In the genomic region with DNA sequence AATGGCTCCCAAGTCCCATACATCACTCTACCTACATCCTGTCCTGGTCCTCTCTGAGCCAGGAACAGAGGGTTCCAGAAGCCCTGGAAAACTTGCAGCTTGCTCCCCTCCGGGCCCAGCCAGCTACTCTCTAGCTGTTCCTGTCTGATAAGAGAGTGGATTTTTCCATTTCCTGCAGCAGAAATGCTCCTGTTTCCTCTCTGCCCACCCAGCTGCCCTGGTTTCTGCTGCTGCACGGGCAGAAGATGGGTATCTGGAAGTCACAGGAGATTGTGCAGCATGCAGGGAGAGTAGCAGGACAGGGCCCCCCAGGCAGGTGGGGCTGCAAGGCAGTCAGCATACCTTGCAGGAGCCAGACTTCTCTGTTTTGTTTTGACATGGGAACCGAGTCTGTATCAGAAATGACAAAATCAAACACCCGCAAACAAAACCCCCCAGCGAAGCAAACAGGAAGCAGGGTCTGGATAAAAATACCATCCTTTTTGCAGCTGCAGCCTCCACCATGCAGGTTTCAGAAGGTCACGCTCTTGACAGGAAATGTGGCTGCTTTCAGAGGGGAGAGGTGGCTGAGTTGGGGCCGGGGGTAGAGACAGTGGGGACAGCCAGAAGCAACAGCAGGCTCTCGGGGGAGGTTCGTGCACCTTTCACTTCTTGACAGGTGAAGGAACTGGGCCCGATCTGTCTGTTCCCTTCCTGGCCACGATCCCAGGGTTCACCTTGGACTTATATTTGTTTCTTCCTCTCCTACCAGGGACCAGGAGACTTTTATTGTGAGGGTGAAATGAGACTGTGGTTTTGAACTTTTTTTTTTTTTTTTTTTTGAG, we compare ENCODE assay signal across 9 cellular contexts. TPM values are rescaled to one million over a fixed set of nuclear protein-coding genes. Genes with fewer than 3 reads are reported as not detected.
DNase-seq lines count a peak whose midpoint lies in the region; ATAC-seq, FAIRE-seq and TF ChIP-seq lines count a peak whose summit lies in the region.
"Had no signal": no experiment of that assay in that cellular context is flagged by ENCODE, and none has a peak within 500 bp of the region (broad histone marks: within the 10 kb centered on the region; RNA-seq: fewer than 3 reads in every experiment).

No MANE protein-coding gene starts in this region.

- DNase-seq in GM12891 (ENCODE audit: insufficient read length, low spot score) = peak; percentile 60
- peak; percentile 18 for DNase-seq in KG1 (lab: John Stamatoyannopoulos, UW)
- peak; percentile 61 for DNase-seq in activated T-cell treated with anti-CD3 and anti-CD28 coated beads, Interleukin-2, amount 50 U/mL, for 1 hour
- DNase-seq in HepG2 (ENCODE audit: low spot score) = no peak
- no peak for DNase-seq in LoVo (ENCODE audit: low spot score)
- no peak for DNase-seq in coronary artery (ENCODE audit: low spot score)
- DNase-seq in H4 (ENCODE audit: low spot score) = no peak

- CTCF ChIA-PET in HepG2 (lab: Yijun Ruan, JAX; ENCODE audit: low intra/inter-chr PET ratio, low total read pairs) = no interaction called here

- TF ChIP-seq EP300 in HepG2 (IDR thresholded peaks at IDR 0.05; ENCODE audit: low read depth in 2 of 2, low read length in 2 of 2) = no peak
- no peak for TF ChIP-seq EP300 in HepG2 (CRISPR knock-in tag; IDR thresholded peaks at IDR 0.05; ENCODE audit: borderline replicate concordance)

- POLR2A ChIA-PET in HepG2 (lab: Yijun Ruan, JAX) = no interaction called here

- peaks cover 8 to 57% of the 10 kb centered on the region in 2 experiments; a peak in 4 of 5 replicates for H3K27me3 ChIP-seq in HepG2 (ENCODE audit: control insufficient read depth in 1 of 2, insufficient read depth in 2 of 2, low read length in 2 of 2)
- H3K27me3 ChIP-seq: thyroid gland had no signal

- H3K9me3 ChIP-seq in HepG2 (ENCODE audit: low read length) = no peaks in the 10 kb centered on the region
- H3K9me3 ChIP-seq: thyroid gland had no signal

- no peak overlapping the region for H2AFZ ChIP-seq in HepG2 (ENCODE audit: low read length)

- H3K27ac ChIP-seq in HepG2 (ENCODE audit: extremely low read length, insufficient read depth, low read length) = no peak overlapping the region
- peak overlapping the region in 1 of 2 donors; percentile 48 for H3K27ac ChIP-seq in coronary artery

- intact Hi-C loops in HepG2 (cut with micrococcal nuclease; ENCODE audit: unreplicated experiment) = no loop called here

- WGBS in HepG2 (ENCODE audit: low lambda C conversion rate) = 7% methylated on average over 11 of the region's 11 CpGs

- peak; percentile 71 for TF ChIP-seq POLR2A in GM12891 (IDR thresholded peaks at IDR 0.05; ENCODE audit: low read depth, low read length)
- TF ChIP-seq POLR2A in HepG2 (IDR thresholded peaks at IDR 0.05; ENCODE audit: insufficient read depth in 1 of 2, low read depth in 2 of 2, low read length in 2 of 2) = no peak

- H3K4me2 ChIP-seq in HepG2 (ENCODE audit: low read depth, low read length) = peak overlapping the region; percentile 34

- H3K79me2 ChIP-seq in HepG2 (ENCODE audit: insufficient read depth, low read length) = no peaks in the 10 kb centered on the region

- TF ChIP-seq RAD21 in HepG2 (CRISPR knock-in tag; IDR thresholded peaks at IDR 0.05) = no peak

- H3K36me3 ChIP-seq in HepG2 (replicated peaks in 1 of 2; ENCODE audit: control insufficient read depth in 1 of 2, insufficient read depth in 2 of 2, low read length in 2 of 2) = no peaks in the 10 kb centered on the region
- H3K36me3 ChIP-seq: thyroid gland had no signal

- FAIRE-seq in GM12891 (lab: Jason Lieb, UNC) (peak; percentile 90), HepG2 (lab: Jason Lieb, UNC) (no peak)

- in situ Hi-C loops in HepG2 (cut with HindIII; ENCODE audit: extremely low pct_ligation_motif_present, low pct_unique_long_range_greater_than_20kb) = no loop called here

- TF ChIP-seq CTCF in HepG2 (CRISPR knock-in tag; IDR thresholded peaks at IDR 0.05) = no peak
- no peak for TF ChIP-seq CTCF in coronary artery (IDR thresholded peaks at IDR 0.05)

- H3K4me1 ChIP-seq in HepG2 (ENCODE audit: insufficient read depth, low read length) = 0 out of 2 replicates have a peak, but pooled peaks cover 7% of the 10 kb centered on the region

- H3K4me3 ChIP-seq in HepG2 (replicated peaks in 1 of 3; ENCODE audit: insufficient read depth in 1 of 3, low read depth in 2 of 3, low read length in 3 of 3) (no peak overlapping the region; a peak in 1 of 6 replicates), coronary artery (no peak overlapping the region)
- H3K4me3 ChIP-seq: thyroid gland had no signal

- no TSS peak for BruUV-seq in HepG2 (replicated peaks; lab: Mats Ljungman, UMichigan)

- no peaks in the 10 kb centered on the region for H4K20me1 ChIP-seq in HepG2 (ENCODE audit: insufficient read depth, low read length)

- ATAC-seq in GM21515 (IDR thresholded peaks at IDR 0.05; ENCODE audit: unreplicated experiment) (peak; percentile 65), HepG2 (0 out of 3 replicates have a peak, but pooled peaks have one; percentile 11)

- no peak overlapping the region for H3K9ac ChIP-seq in HepG2 (ENCODE audit: insufficient read depth, low read depth, low read length)

TF ChIP-seq in GM12891, 5 proteins besides CTCF, POLR2A, EP300 and RAD21:
- peak; percentile 46 for TF ChIP-seq SPI1 (IDR thresholded peaks at IDR 0.05; ENCODE audit: low read depth, low read length)
- TF ChIP-seq PAX5 (IDR thresholded peaks at IDR 0.05; ENCODE audit: insufficient read depth, low read length, severe bottlenecking) = peak; percentile 49
- peak; percentile 20; the same call in 1 of the 2 replicates for TF ChIP-seq POLR2AphosphoS5 (IDR thresholded peaks at IDR 0.05; ENCODE audit: low read depth, low read length)
- TF ChIP-seq TAF1 (IDR thresholded peaks at IDR 0.05; ENCODE audit: low read depth, low read length) = peak; percentile 40; the same call in 1 of the 2 replicates
- peak; percentile 48; the same call in 1 of the 2 replicates for TF ChIP-seq POU2F2 (IDR thresholded peaks at IDR 0.05; ENCODE audit: low read depth, low read length)

TF ChIP-seq in HepG2, 621 proteins besides CTCF, POLR2A, EP300 and RAD21:
- 0 out of 2 replicates have a peak, but pooled peaks have one; percentile 21 for TF ChIP-seq ZNF605 (CRISPR knock-in tag; IDR thresholded peaks at IDR 0.05)
- no peak for TF ChIP-seq ZNF337 (CRISPR knock-in tag; IDR thresholded peaks at IDR 0.05; ENCODE audit: borderline replicate concordance, low read depth)

RNA-seq across cellular contexts. Expression of a gene that starts 50.8 kb away (rescaled TPM):
- 7.4 TPM for polyA plus RNA-seq in GM12891 (2012; ENCODE audit: low read depth, missing spikeins)
- 64.0 and 76.5 TPM in 2 replicates for total RNA-seq in HepG2 (2016; rRNA removed; fragmentation: Illumina TruSeq; extraction: Trizol)
- total RNA-seq in HepG2 (2016; cell fraction: cytosol; rRNA removed; fragmentation: Illumina TruSeq; extraction: Trizol; ENCODE audit: low read depth) = 7.7 and 8.1 TPM in 2 replicates
- total RNA-seq in HepG2 (2016; cell fraction: insoluble cytoplasmic fraction; rRNA removed; fragmentation: Illumina TruSeq; extraction: Trizol) = 64.0 and 71.6 TPM in 2 replicates
- 21.2 and 23.0 TPM in 2 replicates for total RNA-seq in HepG2 (2016; cell fraction: membrane; rRNA removed; fragmentation: Illumina TruSeq; extraction: Trizol)
- 31.3 and 37.7 TPM in 2 replicates for total RNA-seq in HepG2 (2016; cell fraction: nucleus; rRNA removed; fragmentation: Illumina TruSeq; extraction: Trizol)
- polyA plus RNA-seq in HepG2 (2011; rRNA removed) = 26.7 and 51.4 TPM in 2 replicates
- polyA plus RNA-seq in HepG2 (2011; cell fraction: cytosol; rRNA removed) = 28.2 and 38.6 TPM in 2 replicates
- polyA plus RNA-seq in HepG2 (2011; cell fraction: nucleus; rRNA removed) = 23.7 and 42.3 TPM in 2 replicates
- 13.4 and 27.1 TPM in 2 replicates for polyA plus RNA-seq in HepG2 (2012)
- 3.9 and 4.0 TPM in 2 replicates for polyA plus RNA-seq in HepG2 (2016; cell fraction: cytosol; fragmentation: Illumina TruSeq; extraction: Trizol; ENCODE audit: low read depth)
- polyA plus RNA-seq in HepG2 (2016; cell fraction: insoluble cytoplasmic fraction; fragmentation: Illumina TruSeq; extraction: Trizol; ENCODE audit: low read depth) = 80.4 and 80.8 TPM in 2 replicates
- 11.5 and 12.2 TPM in 2 replicates for polyA plus RNA-seq in HepG2 (2016; cell fraction: membrane; fragmentation: Illumina TruSeq; extraction: Trizol; ENCODE audit: low read depth)
- 61.5 and 62.0 TPM in 2 replicates for polyA plus RNA-seq in HepG2 (2016; cell fraction: nucleus; fragmentation: Illumina TruSeq; extraction: Trizol; ENCODE audit: insufficient read depth, low read depth)
- 42.3 and 93.4 TPM in 2 replicates for polyA minus RNA-seq in HepG2 (2011; rRNA and poly(A)+ RNA removed; ENCODE audit: low replicate concordance)
- polyA minus RNA-seq in HepG2 (2011; cell fraction: cytosol; rRNA and poly(A)+ RNA removed) = 16.7 and 27.9 TPM in 2 replicates
- 19.5 and 32.3 TPM in 2 replicates for polyA minus RNA-seq in HepG2 (2011; cell fraction: nucleus; rRNA and poly(A)+ RNA removed)
- total RNA-seq in H4 (2014; rRNA removed; shearing (Covaris generic)) = 66.2 and 67.5 TPM in 2 replicates

Comparison
In these comparisons a context has a peak if more than half of its experiments do, and no peak if none do; other contexts are left out.
1. DNase-seq: peak in GM12891 (single experiment), KG1 (single experiment) and activated T-cell treated with anti-CD3 and anti-CD28 coated beads, Interleukin-2, amount 50 U/mL, for 1 hour (single experiment); none in HepG2 (single experiment), LoVo (single experiment), coronary artery (single experiment) and H4 (single experiment).